Comparison of ENCODE assay signal across 1 cellular context in the genomic region with DNA sequence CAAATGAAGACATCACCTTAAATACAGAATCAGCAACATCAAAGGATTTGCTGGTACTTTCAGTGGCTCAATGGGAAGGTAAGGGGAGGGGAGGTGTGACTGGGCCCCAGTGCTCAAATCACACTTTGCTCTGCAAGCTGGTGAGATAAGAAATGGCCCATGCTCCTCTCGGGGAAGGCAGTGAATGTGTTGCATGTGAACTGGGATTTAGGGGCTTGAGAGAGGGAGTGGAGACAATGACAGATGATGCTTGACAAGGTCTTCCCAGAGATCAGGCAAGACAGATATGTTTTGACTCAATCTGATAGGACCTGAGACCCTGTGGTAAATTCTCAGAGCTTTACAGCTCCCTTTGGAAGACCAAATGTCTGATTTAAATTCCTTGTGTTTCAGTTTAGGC.
TF ChIP-seq lines count a peak whose summit lies in the region.

No MANE protein-coding gene starts in this region.

TF ChIP-seq in IMR-90, 13 proteins besides CTCF, POLR2A, EP300 and RAD21 (continued from another document):
- TF ChIP-seq MAZ (IDR thresholded peaks at IDR 0.05; ENCODE audit: borderline replicate concordance, low read depth, low read length), result no peak
- TF ChIP-seq NFE2L2 (IDR thresholded peaks at IDR 0.05; ENCODE audit: low read depth, low read length), result no peak
- TF ChIP-seq BHLHE40 (IDR thresholded peaks at IDR 0.05; ENCODE audit: low read depth, low read length), result no peak
- TF ChIP-seq, protein P1, sequence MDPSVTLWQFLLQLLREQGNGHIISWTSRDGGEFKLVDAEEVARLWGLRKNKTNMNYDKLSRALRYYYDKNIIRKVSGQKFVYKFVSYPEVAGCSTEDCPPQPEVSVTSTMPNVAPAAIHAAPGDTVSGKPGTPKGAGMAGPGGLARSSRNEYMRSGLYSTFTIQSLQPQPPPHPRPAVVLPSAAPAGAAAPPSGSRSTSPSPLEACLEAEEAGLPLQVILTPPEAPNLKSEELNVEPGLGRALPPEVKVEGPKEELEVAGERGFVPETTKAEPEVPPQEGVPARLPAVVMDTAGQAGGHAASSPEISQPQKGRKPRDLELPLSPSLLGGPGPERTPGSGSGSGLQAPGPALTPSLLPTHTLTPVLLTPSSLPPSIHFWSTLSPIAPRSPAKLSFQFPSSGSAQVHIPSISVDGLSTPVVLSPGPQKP (IDR thresholded peaks at IDR 0.05; ENCODE audit: borderline replicate concordance, low read depth, low read length), result no peak
- no peak for TF ChIP-seq RCOR1 (IDR thresholded peaks at IDR 0.05; ENCODE audit: insufficient replicate concordance, low read length)
- no peak for TF ChIP-seq SMC3 (IDR thresholded peaks at IDR 0.05; ENCODE audit: low read depth, low read length)
- TF ChIP-seq MAFK (IDR thresholded peaks at IDR 0.05; ENCODE audit: low read depth, low read length), result no peak
- no peak for TF ChIP-seq CEBPB (IDR thresholded peaks at IDR 0.05; ENCODE audit: low read depth, low read length)
- TF ChIP-seq USF2 (IDR thresholded peaks at IDR 0.05; ENCODE audit: low read depth, low read length), result no peak
- TF ChIP-seq RFX5 (IDR thresholded peaks at IDR 0.05; ENCODE audit: low read depth, low read length), result no peak
- no peak for TF ChIP-seq MXI1 (IDR thresholded peaks at IDR 0.05; ENCODE audit: borderline replicate concordance, low read depth, low read length)
- TF ChIP-seq CHD1 (IDR thresholded peaks at IDR 0.05; ENCODE audit: low read depth, low read length), result no peak
TF ChIP-seq in IMR-90: peak in this region for 0.
